ENCODE assay signal across 1 cellular context in genomic region chr11:7547687-7548086, GRCh38.
TF ChIP-seq lines count a peak whose summit lies in the region.

No MANE protein-coding gene starts in this region.

TF ChIP-seq in K562, 482 proteins besides CTCF, POLR2A, EP300 and RAD21:
- TF ChIP-seq TCF3 (CRISPR knock-in tag; IDR thresholded peaks at IDR 0.05) (peak; percentile 78), CBFA2T3 (IDR thresholded peaks at IDR 0.05) (peak; percentile 73), ATF2 (CRISPR knock-in tag; IDR thresholded peaks at IDR 0.05) (no peak), ZBTB12 (CRISPR knock-in tag; IDR thresholded peaks at IDR 0.05) (no peak), CBFA2T2 (conservative IDR thresholded peaks at IDR 0.05) (peak; percentile 53), CBX2 (IDR thresholded peaks at IDR 0.05; ENCODE audit: insufficient read depth, low read length, poor library complexity, severe bottlenecking) (no peak), ARID1B (IDR thresholded peaks at IDR 0.05) (0 out of 2 replicates have a peak, but pooled peaks have one; percentile 22), PKNOX1 (IDR thresholded peaks at IDR 0.05) (no peak), HIVEP1 (CRISPR knock-in tag; IDR thresholded peaks at IDR 0.05) (no peak)
